23 cellular contexts compared by ENCODE assay signal in genomic region chr11:32847511-32847910, GRCh38. TPM values are rescaled to one million over a fixed set of nuclear protein-coding genes. Genes with fewer than 3 reads are reported as not detected.
A peak's percentile ranks its signal among the peaks of the same experiment; 100 is the strongest.
DNase-seq lines count a peak whose midpoint lies in the region; FAIRE-seq and TF ChIP-seq lines count a peak whose summit lies in the region.
"Had no signal": no experiment of that assay in that cellular context is flagged by ENCODE, and none has a peak within 500 bp of the region (broad histone marks: within the 10 kb centered on the region; RNA-seq: fewer than 3 reads in every experiment).

No MANE protein-coding gene starts in this region.

- no peak overlapping the region for H3K4me3 ChIP-seq in breast epithelium
- H3K4me3 ChIP-seq: Peyer's patch had no signal

- H3K36me3 ChIP-seq in breast epithelium, result no peaks in the 10 kb centered on the region
- H3K36me3 ChIP-seq: Peyer's patch had no signal

- TF ChIP-seq CTCF in breast epithelium (IDR thresholded peaks at IDR 0.05), result no peak

- no peaks in the 10 kb centered on the region for H3K9me3 ChIP-seq in breast epithelium
- H3K9me3 ChIP-seq: Peyer's patch had no signal

- no peaks in the 10 kb centered on the region for H3K27me3 ChIP-seq in breast epithelium
- H3K27me3 ChIP-seq: Peyer's patch had no signal

- FAIRE-seq in GM18507 (lab: Jason Lieb, UNC), result peak; percentile 50
- FAIRE-seq: H1, HepG2 had no signal

- DNase-seq in GM18507 (ENCODE audit: extremely low spot score, insufficient read length, low read depth), result no peak
- peak; percentile 95 for DNase-seq in MV-4-11 (lab: John Stamatoyannopoulos, UW)
- peak; percentile 78 for DNase-seq in SIG-M5 treated with dmso at 0.1 percent for 504 hours (lab: John Stamatoyannopoulos, UW; ENCODE audit: unreplicated experiment)
- DNase-seq in putamen (ENCODE audit: low spot score), result peak; percentile 16
- no peak for DNase-seq in stimulated activated CD8-positive, alpha-beta memory T cell treated with anti-CD3 and anti-CD28 coated beads, Interleukin-4, amount 100 ng/mL, for 48 hours
- no peak for DNase-seq in NCI-H1105 treated with DMSO at 0.1 percent for 48 hours (lab: John Stamatoyannopoulos, UW)
- no peak for DNase-seq in iPS-NIHi11 (ENCODE audit: low spot score)
- no peak for DNase-seq in breast epithelium (ENCODE audit: low spot score in 2 of 2)
- DNase-seq: ACHN; AML-193; CD4-positive, alpha-beta T cell; EL; KG1; NCI-H1436; NCI-H2029 treated with DMSO at 0.1 percent for 48 hours; NCI-H2171 treated with DMSO at 0.1 percent for 48 hours; NCI-H446 treated with DMSO at 0.1 percent for 48 hours; NCI-H748 treated with DMSO at 0.1 percent for 48 hours; Peyer's patch; Right ventricle myocardium superior had no signal

- no peak for TF ChIP-seq POLR2A in breast epithelium (IDR thresholded peaks at IDR 0.05)

- intact Hi-C loops in breast epithelium (cut with DNase I; ENCODE audit: low total_unique reads), result no loop called here

- H3K4me1 ChIP-seq in breast epithelium, result no peaks in the 10 kb centered on the region
- H3K4me1 ChIP-seq: Peyer's patch had no signal

- no peak overlapping the region for H3K27ac ChIP-seq in breast epithelium
- H3K27ac ChIP-seq: Peyer's patch had no signal

RNA-seq across cellular contexts. Expression of gene PRRG4, which starts 17.8 kb away (rescaled TPM):
- 10 to 100 TPM in 1 of 3 donors, 1 to 10 TPM in 2; 2.2 to 25.5 (median 9.5) TPM for total RNA-seq in breast epithelium

RNA-seq across cellular contexts. Expression of gene QSER1, which starts 45.1 kb away (rescaled TPM):
- 10 to 100 TPM; 34.4 to 55.3 (median 40.6) TPM for total RNA-seq in breast epithelium

RNA-seq across cellular contexts. Expression of gene CCDC73, which starts 53.0 kb away (rescaled TPM):
- under 1 TPM in 2 of 3 donors, not detected in 1; 0.15 to 0.33 TPM for total RNA-seq in breast epithelium
- total RNA-seq: CD4-positive, alpha-beta T cell; H1; M059J; Peyer's patch; Right ventricle myocardium superior had no signal

Comparison
In these comparisons a context has a peak if more than half of its experiments do, and no peak if none do; other contexts are left out.
1. DNase-seq: peak in MV-4-11 (single experiment), SIG-M5 treated with dmso at 0.1 percent for 504 hours (single experiment) and putamen (single experiment); none in GM18507 (single experiment), stimulated activated CD8-positive, alpha-beta memory T cell treated with anti-CD3 and anti-CD28 coated beads, Interleukin-4, amount 100 ng/mL, for 48 hours (single experiment), NCI-H1105 treated with DMSO at 0.1 percent for 48 hours (single experiment), iPS-NIHi11 (single experiment) and breast epithelium (0 of 2).